Comparison of ENCODE assay signal across 21 cellular contexts in the genomic region with DNA sequence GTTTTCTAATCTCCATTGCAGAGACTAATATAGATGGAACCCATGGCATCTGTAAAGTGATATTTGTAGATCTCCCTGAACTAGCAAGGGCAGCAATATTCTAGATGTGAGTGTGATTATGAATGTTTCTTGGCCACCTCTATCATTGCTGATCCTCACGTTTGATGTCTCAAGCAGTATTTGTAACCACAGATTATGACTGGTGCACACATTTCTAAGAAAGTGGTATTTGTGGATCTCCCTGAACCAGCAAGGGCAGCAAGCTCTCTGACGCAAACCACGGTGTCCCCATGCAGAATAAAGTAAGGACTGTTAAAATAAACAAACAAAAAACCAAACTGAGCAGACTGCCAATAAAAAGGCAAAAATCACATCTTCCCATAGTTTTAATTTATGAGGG.
DNase-seq lines count a peak whose midpoint lies in the region; TF ChIP-seq lines count a peak whose summit lies in the region.
"Had no signal": no experiment of that assay in that cellular context is flagged by ENCODE, and none has a peak within 500 bp of the region (broad histone marks: within the 10 kb centered on the region; RNA-seq: fewer than 3 reads in every experiment).

No MANE protein-coding gene starts in this region.

- no peaks in the 10 kb centered on the region for H3F3A ChIP-seq in Loucy (ENCODE audit: low read depth)
- H3F3A ChIP-seq in neural progenitor cell (ENCODE audit: low read depth): peaks cover 7% of the 10 kb centered on the region

- H3K27ac Mint-ChIP-seq in neural progenitor cell: peak overlapping the region; percentile 61
- H3K27ac Mint-ChIP-seq: activated naive CD4-positive, alpha-beta T cell treated with anti-CD3 and anti-CD28 coated beads, Interleukin-2, amount 50 U/mL, for 24 hours; activated T-cell treated with anti-CD3 and anti-CD28 coated beads, Interleukin-2, amount 50 U/mL, for 72 hours; effector memory CD8-positive, alpha-beta T cell; immature natural killer cell had no signal

- no peaks in the 10 kb centered on the region for H3K36me3 Mint-ChIP-seq in neural progenitor cell
- H3K36me3 Mint-ChIP-seq: activated naive CD4-positive, alpha-beta T cell treated with anti-CD3 and anti-CD28 coated beads, Interleukin-2, amount 50 U/mL, for 24 hours; immature natural killer cell had no signal

- H3K9me3 ChIP-seq in Loucy (ENCODE audit: insufficient read depth, low read depth, low read length) (no peaks in the 10 kb centered on the region), neural progenitor cell (ENCODE audit: low read depth) (no peaks in the 10 kb centered on the region)
- H3K9me3 ChIP-seq: heart left ventricle, neutrophil, stomach, upper lobe of left lung had no signal

- H3K36me3 ChIP-seq in Loucy (ENCODE audit: insufficient read depth, low read length) (no peaks in the 10 kb centered on the region), neural progenitor cell (no peaks in the 10 kb centered on the region)
- H3K36me3 ChIP-seq: heart left ventricle, neutrophil, stomach, upper lobe of left lung had no signal

- no peak overlapping the region for H3K27ac ChIP-seq in neural progenitor cell
- H3K27ac ChIP-seq: neutrophil, SK-N-MC, stomach had no signal

- in situ Hi-C loops in astrocyte of the spinal cord (cut with HindIII; ENCODE audit: low sequenced_read_pairs): no loop called here

- H3K79me2 ChIP-seq in Loucy (ENCODE audit: insufficient read depth, low read length) (no peaks in the 10 kb centered on the region), neural progenitor cell (ENCODE audit: low read depth) (no peaks in the 10 kb centered on the region)

- H3K9ac ChIP-seq in Loucy (ENCODE audit: low read depth, low read length, poor library complexity, severe bottlenecking): no peak overlapping the region
- H3K9ac ChIP-seq in neural progenitor cell: no peak overlapping the region

- H4K20me1 ChIP-seq in Loucy (ENCODE audit: insufficient read depth, low read length, poor library complexity, severe bottlenecking) (no peaks in the 10 kb centered on the region), neural progenitor cell (ENCODE audit: low read depth) (no peaks in the 10 kb centered on the region)

- peaks cover 2% of the 10 kb centered on the region for H3K27me3 Mint-ChIP-seq in neural progenitor cell (ENCODE audit: insufficient read depth, low read depth)
- H3K27me3 Mint-ChIP-seq: activated naive CD4-positive, alpha-beta T cell treated with anti-CD3 and anti-CD28 coated beads, Interleukin-2, amount 50 U/mL, for 24 hours; effector memory CD8-positive, alpha-beta T cell had no signal

- peaks cover 47% of the 10 kb centered on the region for H3K4me1 ChIP-seq in Loucy (ENCODE audit: insufficient read depth, low read length, poor library complexity, severe bottlenecking)
- H3K4me1 ChIP-seq in neural progenitor cell: peaks cover 56% of the 10 kb centered on the region

- H3K9me3 Mint-ChIP-seq in neural progenitor cell: no peaks in the 10 kb centered on the region
- H3K9me3 Mint-ChIP-seq: activated naive CD4-positive, alpha-beta T cell treated with anti-CD3 and anti-CD28 coated beads, Interleukin-2, amount 50 U/mL, for 24 hours; activated T-cell treated with anti-CD3 and anti-CD28 coated beads, Interleukin-2, amount 50 U/mL, for 72 hours had no signal

- no peak for TF ChIP-seq CTCF in Loucy (conservative IDR thresholded peaks at IDR 0.05; ENCODE audit: low read length)
- no peak for TF ChIP-seq CTCF in astrocyte of the spinal cord (IDR thresholded peaks at IDR 0.05; ENCODE audit: low read depth, low read length)
- no peak for TF ChIP-seq CTCF in neural progenitor cell (IDR thresholded peaks at IDR 0.05)

- DNase-seq in ELR (ENCODE audit: low read depth) (peak; percentile 18), astrocyte of the spinal cord (ENCODE audit: low read depth, low spot score) (peak; percentile 25), neural progenitor cell (ENCODE audit: low spot score) (no peak), MV-4-11 (lab: John Stamatoyannopoulos, UW) (no peak), NCI-H146 treated with DMSO at 0.1 percent for 48 hours (lab: John Stamatoyannopoulos, UW; ENCODE audit: unreplicated experiment) (no peak)
- no peak for DNase-seq in activated naive CD4-positive, alpha-beta T cell treated with anti-CD3 and anti-CD28 coated beads, Interleukin-2, amount 50 U/mL, for 16 hours
- DNase-seq: activated CD4-positive, CD25-positive, alpha-beta regulatory T cell treated with anti-CD3 and anti-CD28 coated beads, Interleukin-2, amount 50 U/mL, for 72 hours; activated T-cell treated with anti-CD3 and anti-CD28 coated beads, Interleukin-2, amount 50 U/mL, for 72 hours; AML-193; effector memory CD8-positive, alpha-beta T cell; heart left ventricle; immature natural killer cell; MM.1S; stimulated activated CD4-positive, alpha-beta T cell treated with anti-CD3 and anti-CD28 coated beads, Interleukin-4, amount 100 ng/mL, for 4 hours; stomach; T-helper 9 cell; upper lobe of left lung had no signal

- H2AFZ ChIP-seq in Loucy (ENCODE audit: low read length): no peak overlapping the region
- H2AFZ ChIP-seq in neural progenitor cell (replicated peaks): no peak overlapping the region

- H3K4me3 ChIP-seq in Loucy (ENCODE audit: low read length, poor library complexity, severe bottlenecking) (no peak overlapping the region), astrocyte of the spinal cord (ENCODE audit: low read depth, low read length) (no peak overlapping the region), neural progenitor cell (no peak overlapping the region)
- H3K4me3 ChIP-seq: stomach, upper lobe of left lung had no signal

- H3K4me3 Mint-ChIP-seq in neural progenitor cell: no peak overlapping the region
- H3K4me3 Mint-ChIP-seq: activated naive CD4-positive, alpha-beta T cell treated with anti-CD3 and anti-CD28 coated beads, Interleukin-2, amount 50 U/mL, for 24 hours; activated T-cell treated with anti-CD3 and anti-CD28 coated beads, Interleukin-2, amount 50 U/mL, for 72 hours; effector memory CD8-positive, alpha-beta T cell; immature natural killer cell had no signal

- H3K27me3 ChIP-seq in Loucy (ENCODE audit: insufficient read depth, low read length, poor library complexity, severe bottlenecking) (no peaks in the 10 kb centered on the region), neural progenitor cell (no peaks in the 10 kb centered on the region)
- H3K27me3 ChIP-seq: heart left ventricle, neutrophil, stomach, upper lobe of left lung had no signal

- H3K9me2 ChIP-seq in Loucy (replicated peaks; ENCODE audit: low read depth, low read length): no peaks in the 10 kb centered on the region

- H3K4me2 ChIP-seq in Loucy (ENCODE audit: low read depth, low read length, poor library complexity, severe bottlenecking) (peak overlapping the region; percentile 58), neural progenitor cell (no peak overlapping the region)

- H3K4me1 Mint-ChIP-seq in neural progenitor cell: peaks cover 73% of the 10 kb centered on the region
- H3K4me1 Mint-ChIP-seq: activated naive CD4-positive, alpha-beta T cell treated with anti-CD3 and anti-CD28 coated beads, Interleukin-2, amount 50 U/mL, for 24 hours; immature natural killer cell had no signal

Comparison
In these comparisons a context has a peak if more than half of its experiments do, and no peak if none do; other contexts are left out.
1. DNase-seq: peak in ELR (single experiment) and astrocyte of the spinal cord (single experiment); none in neural progenitor cell (single experiment), activated naive CD4-positive, alpha-beta T cell treated with anti-CD3 and anti-CD28 coated beads, Interleukin-2, amount 50 U/mL, for 16 hours (single experiment), MV-4-11 (single experiment) and NCI-H146 treated with DMSO at 0.1 percent for 48 hours (single experiment).